ENCODE assay signal across 24 cellular contexts in the genomic region with DNA sequence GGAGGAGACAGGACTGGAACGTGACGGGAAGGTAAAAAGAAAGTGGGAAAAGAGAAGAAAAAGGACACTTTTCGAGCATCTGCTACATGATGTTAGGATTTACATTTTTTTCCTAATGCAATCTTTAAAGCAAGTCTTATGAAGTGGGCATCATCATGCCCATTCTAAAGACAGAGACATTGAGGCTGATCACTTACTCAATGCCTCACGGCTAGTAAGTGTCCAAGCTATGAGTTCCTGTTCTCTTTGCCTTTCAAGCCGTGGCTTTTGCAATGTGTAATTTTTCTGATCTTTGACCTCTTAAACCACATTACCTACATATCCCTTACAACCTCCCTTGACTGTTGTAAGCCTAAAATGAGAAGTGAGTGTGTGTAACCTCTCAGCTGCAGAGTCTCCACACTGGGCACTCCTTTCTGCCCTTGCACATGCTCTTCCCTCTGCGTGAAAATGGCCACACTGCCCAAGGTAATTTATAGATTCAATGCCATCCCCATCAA.
A peak's percentile ranks its signal among the peaks of the same experiment; 100 is the strongest.
DNase-seq lines count a peak whose midpoint lies in the region; ATAC-seq lines count a peak whose summit lies in the region.
"Had no signal": no experiment of that assay in that cellular context is flagged by ENCODE, and none has a peak within 500 bp of the region (broad histone marks: within the 10 kb centered on the region; RNA-seq: fewer than 3 reads in every experiment).

No MANE protein-coding gene starts in this region.

- peak overlapping the region; percentile 3 for H3K4me3 Mint-ChIP-seq in activated naive CD4-positive, alpha-beta T cell treated with anti-CD3 and anti-CD28 coated beads, Interleukin-2, amount 50 U/mL, for 24 hours
- peak overlapping the region; percentile 60 for H3K4me3 Mint-ChIP-seq in activated naive CD8-positive, alpha-beta T cell
- H3K4me3 Mint-ChIP-seq: CD14-positive monocyte; nephron; stimulated activated naive B cell treated with anti-CD40 and anti-IgM and Interleukin-4, amounts not matched to agents 10 μg/mL and 1 μg/mL and 100 μg/mL, for 72 hours had no signal

- no peak overlapping the region for H4K8ac ChIP-seq in mesendoderm (ENCODE audit: low read depth, low read length)

- H3K18ac ChIP-seq in mesendoderm (ENCODE audit: low read length): no peak overlapping the region

- H3K36me3 ChIP-seq in mesendoderm (ENCODE audit: control insufficient read depth, insufficient read depth, low read length): no peaks in the 10 kb centered on the region
- H3K36me3 ChIP-seq: ovary, right atrium auricular region, spleen, thoracic aorta had no signal

- no peak overlapping the region for H2BK5ac ChIP-seq in mesendoderm (ENCODE audit: low read length)

- H3K4me2 ChIP-seq in mesendoderm (ENCODE audit: low read length): no peak overlapping the region
- H3K4me2 ChIP-seq: PC-9 had no signal

- H3K79me1 ChIP-seq in mesendoderm (ENCODE audit: low read length): no peaks in the 10 kb centered on the region

- ATAC-seq in GM18519 (IDR thresholded peaks at IDR 0.05; ENCODE audit: low FRiP score, unreplicated experiment): no peak
- ATAC-seq: stimulated activated naive B cell treated with anti-CD40 and anti-IgM and Interleukin-4, amounts not matched to agents 10 μg/mL and 1 μg/mL and 100 μg/mL, for 72 hours had no signal

- H3K56ac ChIP-seq in mesendoderm (ENCODE audit: low read length): no peak overlapping the region

- no peak overlapping the region for H3K27ac ChIP-seq in mesendoderm (ENCODE audit: low read depth, low read length)
- H3K27ac ChIP-seq: ovary, PC-9, right atrium auricular region, thoracic aorta had no signal

- H2BK15ac ChIP-seq in mesendoderm (replicated peaks; ENCODE audit: low read depth): no peak overlapping the region

- H3K4ac ChIP-seq in mesendoderm (ENCODE audit: low read depth, low read length): no peak overlapping the region

- no peak for DNase-seq in activated naive CD4-positive, alpha-beta T cell (lab: John Stamatoyannopoulos, UW)
- DNase-seq in NOMO-1 treated with dmso at 0.1 percent for 144 hours (lab: John Stamatoyannopoulos, UW; ENCODE audit: unreplicated experiment): peak; percentile 55
- DNase-seq in GM19238 (ENCODE audit: insufficient read length, low spot score): no peak
- DNase-seq in mesendoderm: no peak
- DNase-seq: activated CD4-positive, alpha-beta T cell treated with anti-CD3 and anti-CD28 coated beads for 48 hours; IMR-90; islet precursor cell; NCI-H1105 treated with DMSO at 0.1 percent for 48 hours; NCI-H2081; NCI-H345; NCI-H82; ovary; PC-9; Right ventricle myocardium superior; spleen; stimulated activated CD4-positive, alpha-beta T cell treated with anti-CD3 and anti-CD28 coated beads, Interleukin-4, amount 100 ng/mL, for 1 hour; stimulated activated naive B cell treated with anti-CD40 and anti-IgM and Interleukin-4, amounts not matched to agents 10 μg/mL and 1 μg/mL and 100 μg/mL, for 72 hours had no signal

- no peak overlapping the region for H2BK120ac ChIP-seq in mesendoderm (ENCODE audit: low read depth, low read length)

- peak overlapping the region; percentile 43 for H3K27ac Mint-ChIP-seq in activated naive CD4-positive, alpha-beta T cell treated with anti-CD3 and anti-CD28 coated beads, Interleukin-2, amount 50 U/mL, for 24 hours
- H3K27ac Mint-ChIP-seq in activated naive CD8-positive, alpha-beta T cell: peak overlapping the region; percentile 94
- H3K27ac Mint-ChIP-seq: nephron; stimulated activated naive B cell treated with anti-CD40 and anti-IgM and Interleukin-4, amounts not matched to agents 10 μg/mL and 1 μg/mL and 100 μg/mL, for 72 hours had no signal

- no peak overlapping the region for H4K5ac ChIP-seq in mesendoderm (ENCODE audit: low read length)

- H2AK5ac ChIP-seq in mesendoderm (ENCODE audit: low read length): no peak overlapping the region

- H3K27me3 ChIP-seq in mesendoderm (ENCODE audit: insufficient read depth, low read length, poor library complexity): no peaks in the 10 kb centered on the region
- H3K27me3 ChIP-seq: ovary, right atrium auricular region, spleen had no signal

- H3K23ac ChIP-seq in mesendoderm (ENCODE audit: low read length): no peak overlapping the region

- WGBS in mesendoderm (ENCODE audit: extremely low coverage, insufficient coverage, low lambda C conversion rate): no CpG with 5 or more reads among the region's 6 CpGs

- peaks cover 63% of the 10 kb centered on the region for H3K4me1 Mint-ChIP-seq in activated naive CD4-positive, alpha-beta T cell treated with anti-CD3 and anti-CD28 coated beads, Interleukin-2, amount 50 U/mL, for 24 hours
- H3K4me1 Mint-ChIP-seq in activated naive CD8-positive, alpha-beta T cell (ENCODE audit: low read depth): peaks cover 62% of the 10 kb centered on the region
- H3K4me1 Mint-ChIP-seq: CD14-positive monocyte; nephron; stimulated activated naive B cell treated with anti-CD40 and anti-IgM and Interleukin-4, amounts not matched to agents 10 μg/mL and 1 μg/mL and 100 μg/mL, for 72 hours had no signal

- H3K4me1 ChIP-seq in mesendoderm (ENCODE audit: control insufficient read depth, low read depth, low read length): no peaks in the 10 kb centered on the region
- H3K4me1 ChIP-seq: right atrium auricular region, spleen had no signal

- H3K9ac ChIP-seq in mesendoderm (ENCODE audit: low read length): no peak overlapping the region

- no peaks in the 10 kb centered on the region for H3K36me3 Mint-ChIP-seq in activated naive CD4-positive, alpha-beta T cell treated with anti-CD3 and anti-CD28 coated beads, Interleukin-2, amount 50 U/mL, for 24 hours
- H3K36me3 Mint-ChIP-seq in activated naive CD8-positive, alpha-beta T cell: peaks cover 29% of the 10 kb centered on the region
- H3K36me3 Mint-ChIP-seq: CD14-positive monocyte; stimulated activated naive B cell treated with anti-CD40 and anti-IgM and Interleukin-4, amounts not matched to agents 10 μg/mL and 1 μg/mL and 100 μg/mL, for 72 hours had no signal

- H3K27me3 Mint-ChIP-seq in activated naive CD4-positive, alpha-beta T cell treated with anti-CD3 and anti-CD28 coated beads, Interleukin-2, amount 50 U/mL, for 24 hours: no peaks in the 10 kb centered on the region
- H3K27me3 Mint-ChIP-seq in activated naive CD8-positive, alpha-beta T cell: no peaks in the 10 kb centered on the region
- H3K27me3 Mint-ChIP-seq: stimulated activated naive B cell treated with anti-CD40 and anti-IgM and Interleukin-4, amounts not matched to agents 10 μg/mL and 1 μg/mL and 100 μg/mL, for 72 hours had no signal

- H3K4me3 ChIP-seq in mesendoderm (ENCODE audit: low read length): no peak overlapping the region
- H3K4me3 ChIP-seq: ovary, PC-9, right atrium auricular region, spleen, thoracic aorta had no signal

- H3K9me3 Mint-ChIP-seq in activated naive CD4-positive, alpha-beta T cell treated with anti-CD3 and anti-CD28 coated beads, Interleukin-2, amount 50 U/mL, for 24 hours: peaks cover 9% of the 10 kb centered on the region
- peaks cover 5% of the 10 kb centered on the region for H3K9me3 Mint-ChIP-seq in activated naive CD8-positive, alpha-beta T cell (ENCODE audit: low read depth)
- H3K9me3 Mint-ChIP-seq: stimulated activated naive B cell treated with anti-CD40 and anti-IgM and Interleukin-4, amounts not matched to agents 10 μg/mL and 1 μg/mL and 100 μg/mL, for 72 hours had no signal

- no peaks in the 10 kb centered on the region for H3K79me2 ChIP-seq in mesendoderm (ENCODE audit: control insufficient read depth, insufficient read depth, low read length)
